In the genomic region with DNA sequence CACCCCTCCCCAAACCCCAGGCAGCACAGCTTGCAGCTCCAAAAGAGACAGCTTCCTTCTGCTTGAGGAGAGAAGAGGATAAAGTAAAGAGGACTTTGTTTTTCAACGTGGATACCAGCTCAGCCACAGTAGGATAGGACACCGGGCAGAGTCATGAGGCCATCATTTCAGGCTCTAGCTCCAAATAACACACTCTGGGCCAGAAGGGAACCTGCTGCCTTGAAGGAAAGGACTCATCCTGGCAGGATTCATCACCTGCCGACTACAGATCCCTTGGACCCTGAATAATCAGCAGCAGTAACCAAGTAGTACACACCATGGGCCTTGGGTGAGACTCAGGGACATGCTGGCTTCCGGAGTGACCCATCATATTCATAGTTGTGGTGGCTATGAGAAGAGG, we compare ENCODE assay signal across 6 cellular contexts.
"Had no signal": no experiment of that assay in that cellular context is flagged by ENCODE, and none has a peak within 500 bp of the region (broad histone marks: within the 10 kb centered on the region; RNA-seq: fewer than 3 reads in every experiment).

No MANE protein-coding gene starts in this region.

- H3K27ac ChIP-seq: HL-60 had no signal

- H3K27ac Mint-ChIP-seq: GM23338, H9, IgD-negative memory B cell had no signal

- H3K9me3 Mint-ChIP-seq: GM23338, IgD-negative memory B cell had no signal

- H3K4me3 Mint-ChIP-seq: GM23338, H9, IgD-negative memory B cell had no signal

- ATAC-seq: GM23338, HepG2 had no signal

- H3K4me3 ChIP-seq: GM23338 had no signal

- H3K4me1 Mint-ChIP-seq: GM23338, H9 had no signal

- H3K27me3 Mint-ChIP-seq: IgD-negative memory B cell had no signal

- DNase-seq: H9, HCEC 1CT had no signal
